In genomic region chr12:50948798-50949197, GRCh38 we compare ENCODE assay signal across 35 cellular contexts. TPM values are rescaled to one million over a fixed set of nuclear protein-coding genes. Genes with fewer than 3 reads are reported as not detected.
"Had no signal": no experiment of that assay in that cellular context is flagged by ENCODE, and none has a peak within 500 bp of the region (broad histone marks: within the 10 kb centered on the region; RNA-seq: fewer than 3 reads in every experiment).

No MANE protein-coding gene starts in this region.

- H3K36me3 ChIP-seq: breast epithelium, suprapubic skin, upper lobe of right lung, WERI-Rb-1 had no signal

- H3K4me3 ChIP-seq: breast epithelium, gastroesophageal sphincter, hepatocyte, mucosa of descending colon, skin epidermis, suprapubic skin, tibial artery, upper lobe of right lung had no signal

- H3K27me3 ChIP-seq: breast epithelium, gastroesophageal sphincter, hepatocyte, suprapubic skin, tibial artery, upper lobe of right lung had no signal

- H3K9me3 Mint-ChIP-seq: effector memory CD8-positive, alpha-beta T cell had no signal

- H2AFZ ChIP-seq: hepatocyte had no signal

- H3K9me3 ChIP-seq: breast epithelium, gastroesophageal sphincter, mucosa of descending colon, suprapubic skin, tibial artery, upper lobe of right lung had no signal

- ATAC-seq: activated CD4-positive, CD25-positive, alpha-beta regulatory T cell treated with anti-CD3 and anti-CD28 coated beads, Interleukin-2, amount 50 U/mL, for 24 hours; effector memory CD8-positive, alpha-beta T cell; gastroesophageal sphincter; left ventricle myocardium superior; mucosa of descending colon; sciatic nerve; T-helper 17 cell; upper lobe of right lung had no signal

- H3K27me3 Mint-ChIP-seq: T-helper 17 cell had no signal

- H3K79me2 ChIP-seq: hepatocyte had no signal

- H3K4me3 Mint-ChIP-seq: effector memory CD8-positive, alpha-beta T cell; nephron; T-helper 17 cell had no signal

- H3K4me1 Mint-ChIP-seq: T-helper 17 cell had no signal

- H3K4me1 ChIP-seq: breast epithelium, gastroesophageal sphincter, suprapubic skin, upper lobe of right lung had no signal

- DNase-seq: activated CD4-positive, alpha-beta T cell treated with anti-CD3 and anti-CD28 coated beads for 48 hours; activated CD4-positive, alpha-beta T cell treated with anti-CD3 and anti-CD28 coated beads, Interleukin-2, amount 50 U/mL, for 48 hours; activated CD8-positive, alpha-beta memory T cell treated with anti-CD3 and anti-CD28 coated beads for 24 hours; activated gamma-delta T cell treated with Interleukin-2 at 50 U/mL for 16 hours; activated naive CD4-positive, alpha-beta T cell treated with anti-CD3 and anti-CD28 coated beads, Interleukin-2, amount 50 U/mL, for 16 hours; amygdala; cortex of kidney; effector memory CD8-positive, alpha-beta T cell; erythroblast; islet precursor cell; left ventricle myocardium superior; mucosa of descending colon; stimulated activated CD4-positive, alpha-beta T cell treated with anti-CD3 and anti-CD28 coated beads, Interleukin-1b, Interleukin-23, amount 100 ng/mL, for 48 hours; stimulated activated CD4-positive, alpha-beta T cell treated with anti-CD3 and anti-CD28 coated beads, Interleukin-4, amount 100 ng/mL, for 4 hours; stimulated activated CD8-positive, alpha-beta memory T cell treated with anti-CD3 and anti-CD28 coated beads, Interleukin-4, amount 100 ng/mL, for 48 hours; stimulated activated naive CD4-positive, alpha-beta T cell; T-helper 17 cell; T1000; tibial artery; upper lobe of right lung; WERI-Rb-1 had no signal

- H3K4me2 ChIP-seq: hepatocyte had no signal

- H3K27ac ChIP-seq: breast epithelium, gastroesophageal sphincter, hepatocyte, skin epidermis, suprapubic skin, tibial artery, upper lobe of right lung, WERI-Rb-1 had no signal

- H3K27ac Mint-ChIP-seq: effector memory CD8-positive, alpha-beta T cell; nephron; T-helper 17 cell had no signal

RNA-seq across cellular contexts. Expression of gene HIGD1C, which starts 3.5 kb away (rescaled TPM):
- total RNA-seq: breast epithelium, gastroesophageal sphincter, hepatocyte, left ventricle myocardium superior, lung microvascular endothelial cell, mesenteric fat pad, mucosa of descending colon, myocyte, osteocyte, posterior vena cava, renal cortical epithelial cell, sciatic nerve, suprapubic skin, T-helper 17 cell, upper lobe of right lung had no signal
- polyA plus RNA-seq: hepatocyte had no signal
